35 cellular contexts compared by ENCODE assay signal in genomic region chr2:217597681-217598080, GRCh38.
"Had no signal": no experiment of that assay in that cellular context is flagged by ENCODE, and none has a peak within 500 bp of the region (broad histone marks: within the 10 kb centered on the region; RNA-seq: fewer than 3 reads in every experiment).

No MANE protein-coding gene starts in this region.

- H3K36me3 ChIP-seq: MG63 had no signal

- H3K9me3 ChIP-seq: MG63 had no signal

- H3K4me3 ChIP-seq: MG63 had no signal

- DNase-seq: Karpas-422, Kasumi-1, MG63, MM.1S, MV-4-11, NCI-H1048, NCI-H1092, NCI-H1092 treated with DMSO at 0.1 percent for 48 hours, NCI-H1105, NCI-H1105 treated with DMSO at 0.1 percent for 48 hours, NCI-H1417, NCI-H1417 treated with DMSO at 0.1 percent for 48 hours, NCI-H1436, NCI-H1436 treated with DMSO at 0.1 percent for 48 hours, NCI-H146, NCI-H1694, NCI-H1694 treated with DMSO at 0.1 percent for 48 hours, NCI-H187, NCI-H187 treated with DMSO at 0.1 percent for 48 hours, NCI-H1930, NCI-H2029, NCI-H2029 treated with DMSO at 0.1 percent for 48 hours, NCI-H2081, NCI-H2081 treated with DMSO at 0.1 percent for 48 hours, NCI-H2107, NCI-H2171, NCI-H2171 treated with DMSO at 0.1 percent for 48 hours, NCI-H2227 treated with DMSO at 0.1 percent for 48 hours, NCI-H226, NCI-H345, NCI-H446, NCI-H446 treated with DMSO at 0.1 percent for 48 hours, NCI-H510A, NCI-H510A treated with DMSO at 0.1 percent for 48 hours, NCI-H524 had no signal
